Comparison of ENCODE assay signal across 17 cellular contexts in genomic region chr7:19930851-19931250, GRCh38.
DNase-seq lines count a peak whose midpoint lies in the region; ATAC-seq and TF ChIP-seq lines count a peak whose summit lies in the region.
"Had no signal": no experiment of that assay in that cellular context is flagged by ENCODE, and none has a peak within 500 bp of the region (broad histone marks: within the 10 kb centered on the region; RNA-seq: fewer than 3 reads in every experiment).

No MANE protein-coding gene starts in this region.

- H3K36me3 Mint-ChIP-seq in MCF 10A (ENCODE audit: insufficient read depth, unreplicated experiment) = peaks cover 6% of the 10 kb centered on the region
- H3K36me3 Mint-ChIP-seq: IgD-negative memory B cell had no signal

- intact Hi-C loops in MCF 10A (cut with micrococcal nuclease) (no loop called here), breast epithelium (cut with DNase I; ENCODE audit: low total_unique reads) (no loop called here), mammary epithelial cell (cut with micrococcal nuclease) (no loop called here)

- dilution Hi-C loops in mammary epithelial cell (cut with HindIII; ENCODE audit: low sequenced_read_pairs) = no loop called here

- H3K4me3 ChIP-seq in breast epithelium (no peak overlapping the region), mammary epithelial cell (replicated peaks in 1 of 3; ENCODE audit: insufficient read depth in 1 of 3, low read depth in 2 of 3, low read length in 3 of 3) (no peak overlapping the region)
- H3K4me3 ChIP-seq: BLaER1 treated with 17β-estradiol and CSF1 and Interleukin-3, amounts not matched to agents 10 nM and 100 nM; GM12878 had no signal

- H3K9ac ChIP-seq in mammary epithelial cell (ENCODE audit: insufficient read depth, low read length) = no peak overlapping the region
- H3K9ac ChIP-seq: BLaER1 treated with 17β-estradiol and CSF1 and Interleukin-3, amounts not matched to agents 10 nM and 100 nM had no signal

- H3K9me3 ChIP-seq in breast epithelium = peaks cover 0 to 5% of the 10 kb centered on the region in 2 donors
- no peaks in the 10 kb centered on the region for H3K9me3 ChIP-seq in mammary epithelial cell (replicated peaks; ENCODE audit: insufficient read depth, low read length)

- TF ChIP-seq CTCF in MCF 10A (IDR thresholded peaks at IDR 0.05; ENCODE audit: unreplicated experiment) (no peak), breast epithelium (IDR thresholded peaks at IDR 0.05) (no peak), mammary epithelial cell (conservative IDR thresholded peaks at IDR 0.05 in 1 of 2, IDR thresholded peaks at IDR 0.05 in 1 of 2; ENCODE audit: extremely low read depth in 1 of 2, insufficient read depth in 1 of 2, low read depth in 1 of 2, low read length in 2 of 2) (no peak)

- H4K20me1 ChIP-seq in mammary epithelial cell (ENCODE audit: insufficient read depth, low read length) = no peaks in the 10 kb centered on the region
- H4K20me1 ChIP-seq: BLaER1 treated with 17β-estradiol and CSF1 and Interleukin-3, amounts not matched to agents 10 nM and 100 nM had no signal

- H3K9me3 Mint-ChIP-seq in MCF 10A (ENCODE audit: unreplicated experiment) = peaks cover under 1% of the 10 kb centered on the region

- H3K27me3 Mint-ChIP-seq in MCF 10A (ENCODE audit: insufficient read depth, unreplicated experiment) = no peaks in the 10 kb centered on the region
- H3K27me3 Mint-ChIP-seq: CD4-positive, alpha-beta T cell; IgD-negative memory B cell had no signal

- H3K36me3 ChIP-seq in breast epithelium (no peaks in the 10 kb centered on the region), mammary epithelial cell (ENCODE audit: insufficient read depth, low read length) (no peaks in the 10 kb centered on the region)
- H3K36me3 ChIP-seq: BLaER1 treated with 17β-estradiol and CSF1 and Interleukin-3, amounts not matched to agents 10 nM and 100 nM had no signal

- H3K27ac ChIP-seq in breast epithelium = no peak overlapping the region
- H3K27ac ChIP-seq in mammary epithelial cell (ENCODE audit: insufficient read depth, low read depth, low read length) = no peak overlapping the region
- H3K27ac ChIP-seq: 22Rv1; BLaER1 treated with 17β-estradiol and CSF1 and Interleukin-3, amounts not matched to agents 10 nM and 100 nM had no signal

- no peaks in the 10 kb centered on the region for H3K27me3 ChIP-seq in breast epithelium
- H3K27me3 ChIP-seq in mammary epithelial cell (ENCODE audit: insufficient read depth, low read length) = no peaks in the 10 kb centered on the region
- H3K27me3 ChIP-seq: BLaER1 treated with 17β-estradiol and CSF1 and Interleukin-3, amounts not matched to agents 10 nM and 100 nM had no signal

- no peak overlapping the region for H2AFZ ChIP-seq in mammary epithelial cell (ENCODE audit: low read depth, low read length)

- no peak for TF ChIP-seq POLR2A in breast epithelium (IDR thresholded peaks at IDR 0.05)

- H3K4me1 ChIP-seq in breast epithelium (no peaks in the 10 kb centered on the region), mammary epithelial cell (ENCODE audit: insufficient read depth, low read length) (peaks cover 2% of the 10 kb centered on the region)
- H3K4me1 ChIP-seq: BLaER1 treated with 17β-estradiol and CSF1 and Interleukin-3, amounts not matched to agents 10 nM and 100 nM had no signal

- no peak overlapping the region for H3K27ac Mint-ChIP-seq in MCF 10A (ENCODE audit: low read depth, unreplicated experiment)
- H3K27ac Mint-ChIP-seq: CD4-positive, alpha-beta T cell; HFFc6; IgD-negative memory B cell had no signal

- DNase-seq in MCF 10A (ENCODE audit: unreplicated experiment) (peak; percentile 10), breast epithelium (ENCODE audit: low spot score in 2 of 2) (no peak), mammary epithelial cell (peak; percentile 49), kidney tubule cell (ENCODE audit: low spot score) (peak; percentile 16), NCI-H526 treated with DMSO at 0.1 percent for 48 hours (lab: John Stamatoyannopoulos, UW) (no peak), NCI-H2107 (lab: John Stamatoyannopoulos, UW) (no peak)
- DNase-seq: Calu3; CD4-positive, alpha-beta T cell; DMS79; GOT3; HCEC 1CT; HFFc6 had no signal

- in situ Hi-C loops in mammary epithelial cell (cut with MboI; ENCODE audit: low sequenced_read_pairs in 2 of 2) = no loop called here

- BruUV-seq in MCF 10A (replicated peaks; lab: Mats Ljungman, UMichigan) (no TSS peak), mammary epithelial cell (replicated peaks; lab: Mats Ljungman, UMichigan) (no TSS peak)

- no peaks in the 10 kb centered on the region for H3K79me2 ChIP-seq in mammary epithelial cell (ENCODE audit: insufficient read depth, low read length)

- H3K4me2 ChIP-seq in mammary epithelial cell (ENCODE audit: insufficient read depth, low read depth, low read length) = no peak overlapping the region
- H3K4me2 ChIP-seq: BLaER1 treated with 17β-estradiol and CSF1 and Interleukin-3, amounts not matched to agents 10 nM and 100 nM had no signal

- 83% methylated on average over 2 of the region's 2 CpGs for WGBS in mammary epithelial cell (ENCODE audit: low coverage, missing lambda C conversion rate)

- POLR2A ChIA-PET in MCF 10A (lab: Yijun Ruan, JAX) = no interaction called here

- peaks cover 10% of the 10 kb centered on the region for H3K4me1 Mint-ChIP-seq in MCF 10A (ENCODE audit: insufficient read depth, unreplicated experiment)
- H3K4me1 Mint-ChIP-seq: IgD-negative memory B cell had no signal

- CTCF ChIA-PET in MCF 10A (lab: Yijun Ruan, JAX) (no interaction called here), mammary epithelial cell (lab: Charles Lee; ENCODE audit: low non-redundant PET) (interaction anchor here (0.5 kb wide), 1 partner anchor 9 kb away, joined by 5 read pairs; no protein-coding TSS in a partner anchor)

- no peak overlapping the region for H3K4me3 Mint-ChIP-seq in MCF 10A (ENCODE audit: unreplicated experiment)
- H3K4me3 Mint-ChIP-seq: CD4-positive, alpha-beta T cell; HFFc6; IgD-negative memory B cell had no signal

- ATAC-seq in GM18511 (IDR thresholded peaks at IDR 0.05; ENCODE audit: unreplicated experiment) = no peak
- ATAC-seq: GM12878 had no signal

Comparison
In these comparisons a context has a peak if more than half of its experiments do, and no peak if none do; other contexts are left out.
1. DNase-seq: peak in MCF 10A (single experiment), mammary epithelial cell (single experiment) and kidney tubule cell (single experiment); none in breast epithelium (0 of 2), NCI-H526 treated with DMSO at 0.1 percent for 48 hours (single experiment) and NCI-H2107 (single experiment).